In the genomic region with DNA sequence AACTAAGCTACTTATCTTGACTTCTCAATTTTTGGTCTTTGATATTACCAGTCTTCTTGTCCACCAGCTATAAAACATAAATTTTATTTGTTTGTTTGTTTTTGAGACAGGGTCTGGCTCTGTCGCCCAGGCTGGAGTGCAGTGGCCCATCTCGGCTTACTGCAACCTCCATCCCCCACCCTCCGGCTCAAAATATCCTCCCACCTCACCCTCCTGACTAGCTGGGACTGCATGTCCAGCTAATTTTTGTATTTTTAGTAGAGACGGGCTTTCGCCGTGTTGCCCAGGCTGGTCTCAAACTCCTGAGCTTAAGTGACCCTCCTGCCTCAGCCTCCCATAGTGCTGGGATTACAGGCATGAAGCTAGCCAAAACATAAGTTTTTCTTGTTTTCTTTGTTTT, we compare ENCODE assay signal across 24 cellular contexts.
"Had no signal": no experiment of that assay in that cellular context is flagged by ENCODE, and none has a peak within 500 bp of the region (broad histone marks: within the 10 kb centered on the region; RNA-seq: fewer than 3 reads in every experiment).

No MANE protein-coding gene starts in this region.

- DNase-seq: activated CD4-positive, alpha-beta T cell treated with anti-CD3 and anti-CD28 coated beads for 4 hours; activated CD4-positive, alpha-beta T cell treated with anti-CD3 and anti-CD28 coated beads, Interleukin-2, amount 50 U/mL, for 4 hours; activated gamma-delta T cell treated with Interleukin-2 at 50 U/mL for 16 hours; activated T-cell treated with anti-CD3 and anti-CD28 coated beads for 4 hours; dermis blood vessel endothelial cell; effector CD4-positive, alpha-beta T cell; esophagus squamous epithelium; foreskin melanocyte; kidney; left colon; lower lobe of right lung; mesendoderm; natural killer cell; stimulated activated CD4-positive, alpha-beta T cell treated with anti-CD3 and anti-CD28 coated beads, Interleukin-4, amount 100 ng/mL, for 24 hours; T-helper 1 cell; uterus had no signal

- ATAC-seq: activated naive CD4-positive, alpha-beta T cell treated with anti-CD3 and anti-CD28 coated beads, Interleukin-2, amount 50 U/mL, for 72 hours; left colon; lower lobe of right lung; natural killer cell; sciatic nerve; stimulated activated effector memory CD8-positive, alpha-beta T cell treated with anti-CD3 and anti-CD28 coated beads, Interleukin-12 subunit alpha, Interleukin-12 subunit beta, amount 100 ng/mL, for 72 hours had no signal

- H2AFZ ChIP-seq: hepatocyte had no signal

- H3K4me1 ChIP-seq: breast epithelium had no signal

- H3K27me3 ChIP-seq: breast epithelium, esophagus squamous epithelium, hepatocyte, uterus had no signal

- H3K9me3 ChIP-seq: breast epithelium, esophagus squamous epithelium, lower lobe of right lung, thoracic aorta, uterus had no signal

- H3K4me3 ChIP-seq: breast epithelium, esophagus squamous epithelium, hepatocyte, lower lobe of right lung, skin epidermis, thoracic aorta, uterus had no signal

- H3K4me2 ChIP-seq: hepatocyte had no signal

- H3K36me3 ChIP-seq: breast epithelium, uterus had no signal

- H3K27ac ChIP-seq: breast epithelium, epithelial cell of prostate, esophagus squamous epithelium, hepatocyte, lower lobe of right lung, skin epidermis, thoracic aorta, uterus had no signal
